In the genomic region with DNA sequence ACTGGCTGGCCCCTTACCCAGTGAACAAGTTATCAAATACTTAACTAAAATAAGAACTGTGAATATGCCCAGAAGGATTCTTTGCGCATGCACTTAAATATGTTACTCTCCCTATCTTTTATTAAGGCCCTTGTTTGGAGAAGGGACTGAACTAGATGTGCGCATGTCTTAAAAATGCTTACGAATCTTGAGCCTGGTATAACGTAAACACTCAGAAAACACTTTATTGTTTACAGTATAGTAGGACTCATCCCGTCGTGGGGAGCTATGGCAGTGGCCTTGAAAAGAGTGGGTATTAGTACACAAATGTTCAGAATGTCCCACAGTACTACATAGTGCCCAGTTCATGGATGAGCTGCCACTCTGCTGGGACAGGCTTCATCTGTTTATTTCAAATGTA, we compare ENCODE assay signal across 13 cellular contexts.
DNase-seq lines count a peak whose midpoint lies in the region; ATAC-seq, FAIRE-seq and TF ChIP-seq lines count a peak whose summit lies in the region.
"Had no signal": no experiment of that assay in that cellular context is flagged by ENCODE, and none has a peak within 500 bp of the region (broad histone marks: within the 10 kb centered on the region; RNA-seq: fewer than 3 reads in every experiment).

No MANE protein-coding gene starts in this region.

- H3K4me2 ChIP-seq in neural progenitor cell, result no peak overlapping the region
- no peak overlapping the region for H3K4me2 ChIP-seq in GM23338

- peaks cover 44% of the 10 kb centered on the region for H3K4me1 Mint-ChIP-seq in dendritic cell treated with granulocyte-macrophage colony-stimulating factor and Interleukin-4, amounts not matched to agents 40 ng/mL and 50 ng/mL, for 4 days (ENCODE audit: low read depth)
- H3K4me1 Mint-ChIP-seq in neural progenitor cell (peaks cover 71% of the 10 kb centered on the region), GM23338 (peaks cover 54% of the 10 kb centered on the region)

- H3F3A ChIP-seq in neural progenitor cell (ENCODE audit: low read depth) (peaks cover 15% of the 10 kb centered on the region), GM23338 (replicated peaks; ENCODE audit: low read depth) (peaks cover 14% of the 10 kb centered on the region; the same call in 1 of the 2 replicates)

- 79% methylated on average over 6 of the region's 6 CpGs for WGBS in right cardiac atrium

- H3K4me3 Mint-ChIP-seq in dendritic cell treated with granulocyte-macrophage colony-stimulating factor and Interleukin-4, amounts not matched to agents 40 ng/mL and 50 ng/mL, for 4 days, result no peak overlapping the region
- H3K4me3 Mint-ChIP-seq in neural progenitor cell, result no peak overlapping the region
- no peak overlapping the region for H3K4me3 Mint-ChIP-seq in GM23338
- H3K4me3 Mint-ChIP-seq: CD14-positive monocyte had no signal

- FAIRE-seq in H54 (lab: Jason Lieb, UNC), result no peak
- FAIRE-seq: pancreas had no signal

- H3K36me3 ChIP-seq in neural progenitor cell (no peaks in the 10 kb centered on the region), GM23338 (ENCODE audit: insufficient read depth) (no peaks in the 10 kb centered on the region)
- H3K36me3 ChIP-seq: pancreas had no signal

- H3K4me3 ChIP-seq in right cardiac atrium (ENCODE audit: low read length) (no peak overlapping the region), neural progenitor cell (no peak overlapping the region), GM23338 (no peak overlapping the region)
- H3K4me3 ChIP-seq: coronary artery, pancreas had no signal

- H2AFZ ChIP-seq in neural progenitor cell (replicated peaks) (no peak overlapping the region), GM23338 (no peak overlapping the region)

- H3K27ac Mint-ChIP-seq in dendritic cell treated with granulocyte-macrophage colony-stimulating factor and Interleukin-4, amounts not matched to agents 40 ng/mL and 50 ng/mL, for 4 days, result peak overlapping the region; percentile 10
- H3K27ac Mint-ChIP-seq in neural progenitor cell (peak overlapping the region; percentile 65), GM23338 (no peak overlapping the region)

- intact Hi-C loops in right cardiac atrium (cut with DNase I) (loop anchor here in 2 of 4 donors (5.0 to 10.0 kb wide), 3 partner anchors 128 to 184 kb away; no protein-coding TSS in a partner anchor), cardiac septum (cut with DNase I) (loop anchor here (5.0 kb wide), 2 partner anchors 136 to 214 kb away; no protein-coding TSS in a partner anchor)
- intact Hi-C loops in dendritic cell treated with granulocyte-macrophage colony-stimulating factor and Interleukin-4, amounts not matched to agents 40 ng/mL and 50 ng/mL, for 4 days (cut with micrococcal nuclease), result loop anchor here (2.0 to 10.0 kb wide), 3 partner anchors 20 to 136 kb away; partner anchors contain the start of gene MAP4K3

- H3K9me3 ChIP-seq in right cardiac atrium (ENCODE audit: control insufficient read depth, low read length), result no peaks in the 10 kb centered on the region
- H3K9me3 ChIP-seq in neural progenitor cell (ENCODE audit: low read depth), result no peaks in the 10 kb centered on the region
- H3K9me3 ChIP-seq: pancreas had no signal

- ATAC-seq in right cardiac atrium (no peak), GM23338 (no peak), GM19397 (IDR thresholded peaks at IDR 0.05; ENCODE audit: unreplicated experiment) (no peak)

- H3K9me2 ChIP-seq in GM23338 (ENCODE audit: insufficient read depth), result 0 out of 2 replicates have a peak, but pooled peaks cover 5% of the 10 kb centered on the region

- H3K9me3 Mint-ChIP-seq in dendritic cell treated with granulocyte-macrophage colony-stimulating factor and Interleukin-4, amounts not matched to agents 40 ng/mL and 50 ng/mL, for 4 days, result no peaks in the 10 kb centered on the region
- no peaks in the 10 kb centered on the region for H3K9me3 Mint-ChIP-seq in neural progenitor cell
- no peaks in the 10 kb centered on the region for H3K9me3 Mint-ChIP-seq in GM23338
- H3K9me3 Mint-ChIP-seq: CD14-positive monocyte had no signal

- H3K27ac ChIP-seq in right cardiac atrium (ENCODE audit: low read length) (peak overlapping the region; percentile 94), neural progenitor cell (no peak overlapping the region), GM23338 (ENCODE audit: low read depth) (no peak overlapping the region)
- H3K27ac ChIP-seq: pancreas had no signal

- TF ChIP-seq CTCF in neural progenitor cell (IDR thresholded peaks at IDR 0.05), result no peak
- TF ChIP-seq CTCF in GM23338 (conservative IDR thresholded peaks at IDR 0.05; ENCODE audit: low read depth in 2 of 2), result no peak

- H3K79me2 ChIP-seq in neural progenitor cell (ENCODE audit: low read depth), result no peaks in the 10 kb centered on the region
- no peaks in the 10 kb centered on the region for H3K79me2 ChIP-seq in GM23338 (replicated peaks; ENCODE audit: insufficient read depth)

- no peak for DNase-seq in right cardiac atrium
- DNase-seq in cardiac septum (ENCODE audit: low spot score), result no peak
- no peak for DNase-seq in neural progenitor cell (ENCODE audit: low spot score)
- no peak for DNase-seq in H54 (ENCODE audit: insufficient read length, low spot score)
- no peak for DNase-seq in COLO829 (ENCODE audit: low spot score)
- no peak for DNase-seq in GM23338 (ENCODE audit: low spot score)
- DNase-seq: NCI-H510A, SHP77 treated with DMSO at 0.1 percent for 48 hours had no signal

- no peaks in the 10 kb centered on the region for H4K20me1 ChIP-seq in neural progenitor cell (ENCODE audit: low read depth)
- H4K20me1 ChIP-seq in GM23338 (replicated peaks; ENCODE audit: insufficient read depth), result no peaks in the 10 kb centered on the region

- peaks cover 28% of the 10 kb centered on the region for H3K4me1 ChIP-seq in right cardiac atrium (ENCODE audit: control insufficient read depth, insufficient read depth, low read length)
- H3K4me1 ChIP-seq in neural progenitor cell, result peaks cover 31% of the 10 kb centered on the region
- H3K4me1 ChIP-seq in GM23338 (ENCODE audit: insufficient read depth), result peaks cover 48% of the 10 kb centered on the region

- no peak overlapping the region for H3K9ac ChIP-seq in neural progenitor cell

- H3K27me3 ChIP-seq in right cardiac atrium (ENCODE audit: control insufficient read depth, insufficient read depth), result no peaks in the 10 kb centered on the region
- no peaks in the 10 kb centered on the region for H3K27me3 ChIP-seq in neural progenitor cell
- no peaks in the 10 kb centered on the region for H3K27me3 ChIP-seq in GM23338 (ENCODE audit: insufficient read depth)
- H3K27me3 ChIP-seq: pancreas had no signal

- H3K36me3 Mint-ChIP-seq in dendritic cell treated with granulocyte-macrophage colony-stimulating factor and Interleukin-4, amounts not matched to agents 40 ng/mL and 50 ng/mL, for 4 days (ENCODE audit: low read depth), result no peaks in the 10 kb centered on the region
- H3K36me3 Mint-ChIP-seq in neural progenitor cell (no peaks in the 10 kb centered on the region), GM23338 (ENCODE audit: low read depth) (no peaks in the 10 kb centered on the region; the same call in 2 of the 3 replicates)
- H3K36me3 Mint-ChIP-seq: CD14-positive monocyte had no signal

- no peak for TF ChIP-seq POLR2A in H54 (IDR thresholded peaks at IDR 0.05; ENCODE audit: low read depth, low read length)

- H3K27me3 Mint-ChIP-seq in dendritic cell treated with granulocyte-macrophage colony-stimulating factor and Interleukin-4, amounts not matched to agents 40 ng/mL and 50 ng/mL, for 4 days, result peaks cover 58% of the 10 kb centered on the region
- H3K27me3 Mint-ChIP-seq in neural progenitor cell (ENCODE audit: insufficient read depth, low read depth) (peaks cover 8% of the 10 kb centered on the region), GM23338 (ENCODE audit: insufficient read depth, low read depth, poor library complexity) (peaks cover 15% of the 10 kb centered on the region)

TF ChIP-seq in GM23338, 12 proteins besides CTCF, POLR2A, EP300 and RAD21:
- TF ChIP-seq EZH2 (IDR thresholded peaks at IDR 0.05; ENCODE audit: low read depth, unreplicated experiment) (no peak), NANOG (IDR thresholded peaks at IDR 0.05; ENCODE audit: borderline replicate concordance) (no peak)
